Comparison of ENCODE assay signal across 26 cellular contexts in genomic region chr12:69173358-69173757, GRCh38.
DNase-seq lines count a peak whose midpoint lies in the region; TF ChIP-seq lines count a peak whose summit lies in the region.
"Had no signal": no experiment of that assay in that cellular context is flagged by ENCODE, and none has a peak within 500 bp of the region (broad histone marks: within the 10 kb centered on the region; RNA-seq: fewer than 3 reads in every experiment).

No MANE protein-coding gene starts in this region.

- H3K27ac Mint-ChIP-seq in HFFc6 = no peak overlapping the region
- H3K27ac Mint-ChIP-seq: stimulated activated naive CD8-positive, alpha-beta T cell treated with anti-CD3 and anti-CD28 coated beads, Interleukin-15, Interleukin-2, amounts not matched to agents 100 ng/mL and 50 ng/mL, for 24 hours had no signal

- no peaks in the 10 kb centered on the region for H3K36me3 Mint-ChIP-seq in HFFc6 (ENCODE audit: low read depth)
- H3K36me3 Mint-ChIP-seq: CD4-positive, CD25-positive, alpha-beta regulatory T cell; naive B cell had no signal

- H3K27ac ChIP-seq in angular gyrus (ENCODE audit: low read depth, low read length) = peak overlapping the region; percentile 17
- H3K27ac ChIP-seq: brain microvascular endothelial cell, colonic mucosa, esophagus muscularis mucosa, gastrocnemius medialis, HL-60, pancreas, sigmoid colon, tibial nerve had no signal

- peaks cover 36% of the 10 kb centered on the region for H3K27me3 Mint-ChIP-seq in HFFc6 (ENCODE audit: insufficient read depth)
- H3K27me3 Mint-ChIP-seq: CD4-positive, CD25-positive, alpha-beta regulatory T cell had no signal

- peaks cover 5% of the 10 kb centered on the region for H3K4me1 Mint-ChIP-seq in HFFc6 (ENCODE audit: low read depth)
- H3K4me1 Mint-ChIP-seq: naive B cell had no signal

- H3K4me3 Mint-ChIP-seq in HFFc6 = peak overlapping the region; percentile 21; the same call in 1 of the 2 replicates
- H3K4me3 Mint-ChIP-seq: CD4-positive, CD25-positive, alpha-beta regulatory T cell; naive B cell; stimulated activated naive CD8-positive, alpha-beta T cell treated with anti-CD3 and anti-CD28 coated beads, Interleukin-15, Interleukin-2, amounts not matched to agents 100 ng/mL and 50 ng/mL, for 24 hours had no signal

- no peak for DNase-seq in HFFc6
- DNase-seq in left kidney (ENCODE audit: low read depth, low spot score) = peak; percentile 32
- DNase-seq in retina = peak; percentile 81
- DNase-seq in HuH-7.5 (ENCODE audit: low spot score) = no peak
- no peak for DNase-seq in NCI-H2171 (lab: John Stamatoyannopoulos, UW)
- no peak for DNase-seq in islet precursor cell
- DNase-seq: activated CD4-positive, alpha-beta T cell treated with anti-CD3 and anti-CD28 coated beads for 4 hours; activated CD8-positive, alpha-beta memory T cell treated with anti-CD3 and anti-CD28 coated beads for 24 hours; activated gamma-delta T cell; activated T-cell treated with anti-CD3 and anti-CD28 coated beads, Interleukin-2, amount 50 U/mL, for 1 hour; brain microvascular endothelial cell; CD4-positive, CD25-positive, alpha-beta regulatory T cell; colonic mucosa; gastrocnemius medialis; kidney; naive B cell; NCI-H1417 treated with DMSO at 0.1 percent for 48 hours; NCI-H2171 treated with DMSO at 0.1 percent for 48 hours; NCI-H526; pancreas; sigmoid colon had no signal

- TF ChIP-seq CTCF in HFFc6 (IDR thresholded peaks at IDR 0.05) = no peak

- no peaks in the 10 kb centered on the region for H3K9me3 Mint-ChIP-seq in HFFc6
- H3K9me3 Mint-ChIP-seq: stimulated activated naive CD8-positive, alpha-beta T cell treated with anti-CD3 and anti-CD28 coated beads, Interleukin-15, Interleukin-2, amounts not matched to agents 100 ng/mL and 50 ng/mL, for 24 hours had no signal

Comparison
In these comparisons a context has a peak if more than half of its experiments do, and no peak if none do; other contexts are left out.
1. DNase-seq: peak in left kidney (single experiment) and retina (single experiment); none in HFFc6 (single experiment), HuH-7.5 (single experiment), NCI-H2171 (single experiment) and islet precursor cell (single experiment).